1 cellular context compared by ENCODE assay signal in genomic region chr21:30426732-30427131, GRCh38.
TF ChIP-seq lines count a peak whose summit lies in the region.

No MANE protein-coding gene starts in this region.

TF ChIP-seq in GM23338, 12 proteins besides CTCF, POLR2A, EP300 and RAD21 (continued from another document):
- TF ChIP-seq ZNF462 (CRISPR knock-in tag; IDR thresholded peaks at IDR 0.05) (peak; percentile 99), POLR2AphosphoS5 (IDR thresholded peaks at IDR 0.05; ENCODE audit: low read depth) (no peak), EZH2 (IDR thresholded peaks at IDR 0.05; ENCODE audit: low read depth, unreplicated experiment) (no peak), CREB1 (CRISPR knock-in tag; IDR thresholded peaks at IDR 0.05; ENCODE audit: low read depth) (no peak), ETS1 (IDR thresholded peaks at IDR 0.05) (no peak), JUNB (IDR thresholded peaks at IDR 0.05; ENCODE audit: unreplicated experiment) (no peak), EZH2phosphoT487 (IDR thresholded peaks at IDR 0.05; ENCODE audit: unreplicated experiment) (no peak), STAT1 (IDR thresholded peaks at IDR 0.05; ENCODE audit: unreplicated experiment) (no peak), REST (IDR thresholded peaks at IDR 0.05; ENCODE audit: unreplicated experiment) (no peak)
